ENCODE assay signal across 8 cellular contexts in genomic region chr17:59154335-59154720, GRCh38. TPM values are rescaled to one million over a fixed set of nuclear protein-coding genes. Genes with fewer than 3 reads are reported as not detected.
DNase-seq lines count a peak whose midpoint lies in the region; ATAC-seq and TF ChIP-seq lines count a peak whose summit lies in the region.

No MANE protein-coding gene starts in this region.

- peak overlapping the region; percentile 75 for H3K4me2 ChIP-seq in DND-41 (ENCODE audit: insufficient read depth, low read length)

- H3K36me3 ChIP-seq in DND-41 (ENCODE audit: insufficient read depth, low read length) (peaks cover 18% of the 10 kb centered on the region), tibial nerve (no peaks in the 10 kb centered on the region)

- no peak for TF ChIP-seq RAD21 in Ishikawa (IDR thresholded peaks at IDR 0.05; ENCODE audit: low read depth)

- ATAC-seq in DND-41 (ENCODE audit: insufficient read depth, low read depth) (no peak), naive B cell (ENCODE audit: low read depth in 2 of 2) (no peak), GM21390 (IDR thresholded peaks at IDR 0.05; ENCODE audit: unreplicated experiment) (no peak), GM18511 (IDR thresholded peaks at IDR 0.05; ENCODE audit: unreplicated experiment) (no peak)

- TF ChIP-seq EP300 in Ishikawa (IDR thresholded peaks at IDR 0.05; ENCODE audit: borderline replicate concordance) (no peak), tibial nerve (IDR thresholded peaks at IDR 0.05) (no peak)

- H2AFZ ChIP-seq in DND-41 (ENCODE audit: low read depth, low read length): peak overlapping the region; percentile 73

- H3K36me3 Mint-ChIP-seq in naive B cell: no peaks in the 10 kb centered on the region

- peak overlapping the region in 1 of 6 donors; percentile 60 for H3K27ac Mint-ChIP-seq in naive B cell

- 0 to 1% methylated on average over 24 of the region's 24 CpGs for WGBS in tibial nerve, 2 donors

- H3K27me3 ChIP-seq in DND-41 (ENCODE audit: insufficient read depth, low read length, poor library complexity): no peaks in the 10 kb centered on the region
- no peaks in the 10 kb centered on the region for H3K27me3 ChIP-seq in tibial nerve

- peaks cover 0 to 15% (median 7%) of the 10 kb centered on the region in 3 donors for H3K4me1 Mint-ChIP-seq in naive B cell

- DNase-seq in DND-41 (peak; percentile 75), UCSD-AML1 (lab: John Stamatoyannopoulos, UW; ENCODE audit: unreplicated experiment) (peak; percentile 68), epithelial cell of prostate (ENCODE audit: low read depth, low spot score) (no peak), naive B cell (peak; percentile 5), tibial nerve (ENCODE audit: low spot score in 2 of 2) (peak in 1 of 2 donors; percentile 23)

- peaks cover 94% of the 10 kb centered on the region for H3K79me2 ChIP-seq in DND-41 (ENCODE audit: insufficient read depth, low read length)

- no peak for TF ChIP-seq POLR2A in tibial nerve (IDR thresholded peaks at IDR 0.05)

- H3K9me3 ChIP-seq in DND-41 (ENCODE audit: insufficient read depth, low read length, severe bottlenecking) (no peaks in the 10 kb centered on the region), tibial nerve (no peaks in the 10 kb centered on the region)

- H3K27ac ChIP-seq in DND-41 (ENCODE audit: low read length) (peak overlapping the region; percentile 96), epithelial cell of prostate (peak overlapping the region; percentile 80), tibial nerve (peak overlapping the region; percentile 59 to 90 (median 82))

- peaks cover 22% of the 10 kb centered on the region for H4K20me1 ChIP-seq in DND-41 (ENCODE audit: insufficient read depth, low read length)

- H3K4me3 Mint-ChIP-seq in naive B cell: no peak overlapping the region

- no peaks in the 10 kb centered on the region for H3K9me3 Mint-ChIP-seq in naive B cell

- H3K4me3 ChIP-seq in DND-41 (ENCODE audit: low read depth in 1 of 2, low read length in 2 of 2): peak overlapping the region; percentile 70
- H3K4me3 ChIP-seq in tibial nerve: peak overlapping the region; percentile 42 to 75 (median 65)

- H3K4me1 ChIP-seq in DND-41 (ENCODE audit: insufficient read depth, low read length) (peaks cover 74% of the 10 kb centered on the region), tibial nerve (peaks cover 0 to 36% (median 8%) of the 10 kb centered on the region in 4 donors)

- TF ChIP-seq CTCF in DND-41 (IDR thresholded peaks at IDR 0.05; ENCODE audit: borderline replicate concordance, extremely low read depth, low read length, poor library complexity, severe bottlenecking): no peak
- TF ChIP-seq CTCF in tibial nerve (IDR thresholded peaks at IDR 0.05): no peak

- no peaks in the 10 kb centered on the region for H3K27me3 Mint-ChIP-seq in naive B cell

- peak overlapping the region; percentile 89 for H3K9ac ChIP-seq in DND-41 (ENCODE audit: low read depth, low read length)

TF ChIP-seq in Ishikawa, 13 proteins besides CTCF, POLR2A, EP300 and RAD21:
- TF ChIP-seq MAX (IDR thresholded peaks at IDR 0.05): peak; percentile 12
- TF ChIP-seq ZBTB7A (IDR thresholded peaks at IDR 0.05; ENCODE audit: low read depth): no peak
- TF ChIP-seq TAF1 (IDR thresholded peaks at IDR 0.05; ENCODE audit: low read depth): no peak
- no peak for TF ChIP-seq YY1 (IDR thresholded peaks at IDR 0.05; ENCODE audit: low read depth)
- TF ChIP-seq, protein P1, sequence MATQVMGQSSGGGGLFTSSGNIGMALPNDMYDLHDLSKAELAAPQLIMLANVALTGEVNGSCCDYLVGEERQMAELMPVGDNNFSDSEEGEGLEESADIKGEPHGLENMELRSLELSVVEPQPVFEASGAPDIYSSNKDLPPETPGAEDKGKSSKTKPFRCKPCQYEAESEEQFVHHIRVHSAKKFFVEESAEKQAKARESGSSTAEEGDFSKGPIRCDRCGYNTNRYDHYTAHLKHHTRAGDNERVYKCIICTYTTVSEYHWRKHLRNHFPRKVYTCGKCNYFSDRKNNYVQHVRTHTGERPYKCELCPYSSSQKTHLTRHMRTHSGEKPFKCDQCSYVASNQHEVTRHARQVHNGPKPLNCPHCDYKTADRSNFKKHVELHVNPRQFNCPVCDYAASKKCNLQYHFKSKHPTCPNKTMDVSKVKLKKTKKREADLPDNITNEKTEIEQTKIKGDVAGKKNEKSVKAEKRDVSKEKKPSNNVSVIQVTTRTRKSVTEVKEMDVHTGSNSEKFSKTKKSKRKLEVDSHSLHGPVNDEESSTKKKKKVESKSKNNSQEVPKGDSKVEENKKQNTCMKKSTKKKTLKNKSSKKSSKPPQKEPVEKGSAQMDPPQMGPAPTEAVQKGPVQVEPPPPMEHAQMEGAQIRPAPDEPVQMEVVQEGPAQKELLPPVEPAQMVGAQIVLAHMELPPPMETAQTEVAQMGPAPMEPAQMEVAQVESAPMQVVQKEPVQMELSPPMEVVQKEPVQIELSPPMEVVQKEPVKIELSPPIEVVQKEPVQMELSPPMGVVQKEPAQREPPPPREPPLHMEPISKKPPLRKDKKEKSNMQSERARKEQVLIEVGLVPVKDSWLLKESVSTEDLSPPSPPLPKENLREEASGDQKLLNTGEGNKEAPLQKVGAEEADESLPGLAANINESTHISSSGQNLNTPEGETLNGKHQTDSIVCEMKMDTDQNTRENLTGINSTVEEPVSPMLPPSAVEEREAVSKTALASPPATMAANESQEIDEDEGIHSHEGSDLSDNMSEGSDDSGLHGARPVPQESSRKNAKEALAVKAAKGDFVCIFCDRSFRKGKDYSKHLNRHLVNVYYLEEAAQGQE (IDR thresholded peaks at IDR 0.05; ENCODE audit: low read depth): no peak

RNA-seq across cellular contexts. Expression of gene SKA2, which starts 0.7 kb away (rescaled TPM):
- 10 to 100 TPM; 25.1 to 33.1 (median 29.4) TPM for polyA plus RNA-seq in naive B cell (ENCODE audit: low read depth in 6 of 6)
- total RNA-seq in tibial nerve: 10 to 100 TPM; 11.7 to 57.5 (median 39.7) TPM

RNA-seq across cellular contexts. Expression of gene PRR11, which starts 1.2 kb away (rescaled TPM):
- polyA plus RNA-seq in naive B cell (ENCODE audit: low read depth in 6 of 6): under 1 TPM in 3 of 6 donors, not detected in 3; 0.16 to 0.47 (median 0.26) TPM
- 10 to 100 TPM in 1 of 4 donors, under 1 TPM in 3; 0.66 to 44.4 (median 0.84) TPM for total RNA-seq in tibial nerve

RNA-seq across cellular contexts. Expression of gene TRIM37, which starts 47.6 kb away (rescaled TPM):
- 1 to 10 TPM; 4.9 to 8.5 (median 6.9) TPM for polyA plus RNA-seq in naive B cell (ENCODE audit: low read depth in 6 of 6)
- total RNA-seq in tibial nerve: 10 to 100 TPM; 18.2 to 25.8 (median 21.7) TPM

RNA-seq across cellular contexts. Expression of gene SMG8, which starts 55.5 kb away (rescaled TPM):
- polyA plus RNA-seq in naive B cell (ENCODE audit: low read depth in 6 of 6): 10 to 100 TPM; 15.3 to 21.5 (median 19.6) TPM
- total RNA-seq in tibial nerve: 10 to 100 TPM in 3 of 4 donors, 1 to 10 TPM in 1; 6.9 to 11.8 (median 11.7) TPM
